29 cellular contexts compared by ENCODE assay signal in the genomic region with DNA sequence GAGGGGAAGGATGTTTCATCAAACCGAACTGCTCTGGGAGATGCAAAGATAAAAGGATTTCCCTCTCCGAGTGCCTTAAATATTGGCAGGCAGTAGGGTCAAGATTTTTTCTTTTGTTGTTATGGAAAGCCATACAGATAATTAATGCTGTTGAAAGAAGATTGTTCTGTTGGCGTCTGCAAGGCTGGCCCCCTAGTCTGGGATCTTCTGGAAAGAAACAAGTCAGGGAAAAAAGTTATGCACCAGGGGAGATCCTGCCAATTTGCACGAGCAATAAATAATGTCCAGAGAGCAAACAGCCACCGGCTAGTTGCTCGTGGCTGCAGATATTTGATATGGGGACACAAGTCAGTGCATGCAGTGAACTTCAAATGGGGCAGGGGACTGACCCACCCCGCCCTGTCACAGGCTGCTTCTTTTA.
A peak's percentile ranks its signal among the peaks of the same experiment; 100 is the strongest.
DNase-seq lines count a peak whose midpoint lies in the region; TF ChIP-seq lines count a peak whose summit lies in the region.
"Had no signal": no experiment of that assay in that cellular context is flagged by ENCODE, and none has a peak within 500 bp of the region (broad histone marks: within the 10 kb centered on the region; RNA-seq: fewer than 3 reads in every experiment).

No MANE protein-coding gene starts in this region.

- H3K27me3 ChIP-seq in neuronal stem cell (ENCODE audit: control insufficient read depth in 3 of 3, insufficient read depth in 3 of 3, low read depth in 1 of 3, low read length in 3 of 3), result no peaks in the 10 kb centered on the region
- H3K27me3 ChIP-seq in vagina, result no peaks in the 10 kb centered on the region
- H3K27me3 ChIP-seq: body of pancreas, ovary, Peyer's patch, upper lobe of left lung had no signal

- H2BK12ac ChIP-seq in neuronal stem cell (ENCODE audit: low read length), result no peak overlapping the region

- no peak overlapping the region for H2BK5ac ChIP-seq in neuronal stem cell (ENCODE audit: low read length)

- H3K14ac ChIP-seq in neuronal stem cell (ENCODE audit: low read length), result no peak overlapping the region

- H3K4ac ChIP-seq in neuronal stem cell (ENCODE audit: low read length), result no peak overlapping the region

- H3K9ac ChIP-seq in neuronal stem cell (ENCODE audit: low read depth, low read length, poor library complexity), result no peak overlapping the region

- H3K79me1 ChIP-seq in neuronal stem cell (ENCODE audit: low read depth, low read length), result no peaks in the 10 kb centered on the region

- H3K4me1 Mint-ChIP-seq in brain (peaks cover 29% of the 10 kb centered on the region), glutamatergic neuron (ENCODE audit: low read depth, unreplicated experiment) (peaks cover 19% of the 10 kb centered on the region)

- no peak overlapping the region for H4K8ac ChIP-seq in neuronal stem cell (ENCODE audit: low read depth, low read length)

- H3K27me3 Mint-ChIP-seq in brain (no peaks in the 10 kb centered on the region), glutamatergic neuron (ENCODE audit: unreplicated experiment) (peaks cover 5% of the 10 kb centered on the region)

- H2BK15ac ChIP-seq in neuronal stem cell (ENCODE audit: low read length), result no peak overlapping the region

- H3K27ac ChIP-seq in neuronal stem cell (replicated peaks; ENCODE audit: low read length) (no peak overlapping the region), vagina (no peak overlapping the region)
- H3K27ac ChIP-seq: 22Rv1, body of pancreas, lower lobe of right lung, ovary, Peyer's patch, upper lobe of left lung had no signal

- H3K36me3 ChIP-seq in neuronal stem cell (replicated peaks in 1 of 2; ENCODE audit: control insufficient read depth in 2 of 2, insufficient read depth in 2 of 2, low read length in 2 of 2) (no peaks in the 10 kb centered on the region), vagina (no peaks in the 10 kb centered on the region)
- H3K36me3 ChIP-seq: heart right ventricle, lower lobe of right lung, ovary, Peyer's patch, upper lobe of left lung had no signal

- H2BK120ac ChIP-seq in neuronal stem cell (ENCODE audit: low read depth, low read length), result no peak overlapping the region

- no peak for TF ChIP-seq POLR2A in vagina (IDR thresholded peaks at IDR 0.05)

- H2AK5ac ChIP-seq in neuronal stem cell (ENCODE audit: low read depth, low read length), result no peak overlapping the region

- H3K4me3 ChIP-seq in neuronal stem cell (ENCODE audit: low read length in 2 of 2), result no peak overlapping the region
- no peak overlapping the region for H3K4me3 ChIP-seq in vagina
- H3K4me3 ChIP-seq: body of pancreas, heart right ventricle, lower lobe of right lung, ovary, Peyer's patch, upper lobe of left lung had no signal

- peak overlapping the region in 4 of 5 experiments; percentile 7 to 69 (median 36) for H3K27ac Mint-ChIP-seq in brain
- H3K27ac Mint-ChIP-seq in glutamatergic neuron (ENCODE audit: unreplicated experiment), result no peak overlapping the region
- H3K27ac Mint-ChIP-seq: activated CD8-positive, alpha-beta T cell treated with anti-CD3 and anti-CD28 coated beads, Interleukin-2, amount 10 ng/mL, durations not matched to agents 7 days and 5 days; activated T-helper 2 cell treated with anti-CD3 and anti-CD28 coated beads, Interferon-gamma antibody, Interleukin-2, Interleukin-4, amounts not matched to agents 10 μg/mL and 5 μg/mL and 100 μg/mL, durations not matched to agents 14 hours and 24 hours and 36 hours; CD14-positive monocyte; naive thymus-derived CD4-positive, alpha-beta T cell had no signal

- intact Hi-C loops in vagina (cut with DNase I), result no loop called here

- no peak overlapping the region for H3K4me2 ChIP-seq in neuronal stem cell (ENCODE audit: insufficient read depth, low read length, poor library complexity, severe bottlenecking)

- peak in 2 of 3 experiments; percentile 58 to 86 for DNase-seq in NCI-H1417 (lab: John Stamatoyannopoulos, UW)
- DNase-seq in NCI-H1417 treated with DMSO at 0.1 percent for 48 hours (lab: John Stamatoyannopoulos, UW), result no peak
- DNase-seq in NCI-H2227 (lab: John Stamatoyannopoulos, UW; ENCODE audit: unreplicated experiment), result peak; percentile 78
- no peak for DNase-seq in neuronal stem cell (ENCODE audit: low spot score)
- DNase-seq in vagina (ENCODE audit: extremely low spot score in 2 of 2), result no peak
- no peak for DNase-seq in NCI-H128 (lab: John Stamatoyannopoulos, UW; ENCODE audit: unreplicated experiment)
- no peak for DNase-seq in glutamatergic neuron
- DNase-seq: activated CD4-positive, alpha-beta T cell treated with anti-CD3 and anti-CD28 coated beads for 4 hours; activated CD8-positive, alpha-beta T cell treated with anti-CD3 and anti-CD28 coated beads, Interleukin-2, amount 10 ng/mL, durations not matched to agents 7 days and 5 days; activated naive CD4-positive, alpha-beta T cell treated with anti-CD3 and anti-CD28 coated beads, Interleukin-2, amount 50 U/mL, for 16 hours; body of pancreas; cerebellar nuclear complex; foreskin melanocyte; heart right ventricle; KBM-7; lower lobe of right lung; naive thymus-derived CD4-positive, alpha-beta T cell; NCI-H1092 treated with DMSO at 0.1 percent for 48 hours; NCI-H2081 treated with DMSO at 0.1 percent for 48 hours; ovary; Peyer's patch; small intestine; stimulated activated naive CD4-positive, alpha-beta T cell; T-helper 9 cell; upper lobe of left lung had no signal

- H3K23ac ChIP-seq in neuronal stem cell (ENCODE audit: low read depth, low read length, poor library complexity), result no peak overlapping the region

- H3K4me3 Mint-ChIP-seq in brain (peak overlapping the region in 3 of 5 experiments; percentile 1 to 27 (median 6)), glutamatergic neuron (ENCODE audit: unreplicated experiment) (no peak overlapping the region)
- H3K4me3 Mint-ChIP-seq: activated CD8-positive, alpha-beta T cell treated with anti-CD3 and anti-CD28 coated beads, Interleukin-2, amount 10 ng/mL, durations not matched to agents 7 days and 5 days; CD14-positive monocyte; naive thymus-derived CD4-positive, alpha-beta T cell had no signal

- TF ChIP-seq CTCF in brain (conservative IDR thresholded peaks at IDR 0.05), result no peak
- TF ChIP-seq CTCF in vagina (IDR thresholded peaks at IDR 0.05), result no peak
- no peak for TF ChIP-seq CTCF in glutamatergic neuron (IDR thresholded peaks at IDR 0.05; ENCODE audit: partially characterized antibody, unreplicated experiment)

- H2AFZ ChIP-seq in neuronal stem cell (ENCODE audit: low read length), result peak overlapping the region; percentile 46

- peaks cover 16% of the 10 kb centered on the region for H3K36me3 Mint-ChIP-seq in brain
- no peaks in the 10 kb centered on the region for H3K36me3 Mint-ChIP-seq in glutamatergic neuron (ENCODE audit: unreplicated experiment)
- H3K36me3 Mint-ChIP-seq: CD14-positive monocyte had no signal

- H3K18ac ChIP-seq in neuronal stem cell (ENCODE audit: low read length), result no peak overlapping the region

- no peak overlapping the region for H4K91ac ChIP-seq in neuronal stem cell (ENCODE audit: low read depth, low read length, poor library complexity)

- H3K9me3 Mint-ChIP-seq in brain (peaks cover 0 to 6% (median 0%) of the 10 kb centered on the region in 5 experiments), glutamatergic neuron (ENCODE audit: unreplicated experiment) (no peaks in the 10 kb centered on the region)
- H3K9me3 Mint-ChIP-seq: activated T-helper 2 cell treated with anti-CD3 and anti-CD28 coated beads, Interferon-gamma antibody, Interleukin-2, Interleukin-4, amounts not matched to agents 10 μg/mL and 5 μg/mL and 100 μg/mL, durations not matched to agents 14 hours and 24 hours and 36 hours had no signal

- H3K4me1 ChIP-seq in neuronal stem cell (ENCODE audit: control insufficient read depth in 2 of 2, insufficient read depth in 1 of 2, low read depth in 1 of 2, low read length in 2 of 2) (peaks cover 3 to 8% of the 10 kb centered on the region in 2 donors), vagina (peaks cover 10% of the 10 kb centered on the region)
- H3K4me1 ChIP-seq: body of pancreas, lower lobe of right lung, Peyer's patch, upper lobe of left lung had no signal

- H3K9me3 ChIP-seq in neuronal stem cell (replicated peaks in 1 of 2; ENCODE audit: control insufficient read depth in 2 of 2, insufficient read depth in 1 of 2, low read depth in 1 of 2, low read length in 2 of 2) (no peaks in the 10 kb centered on the region), vagina (no peaks in the 10 kb centered on the region)
- H3K9me3 ChIP-seq: body of pancreas, heart right ventricle, lower lobe of right lung, ovary, Peyer's patch, upper lobe of left lung had no signal

- WGBS in neuronal stem cell (ENCODE audit: extremely low coverage in 2 of 2, insufficient read length in 2 of 2, insufficient replicate concordance in 1 of 2), 2 donors, result no CpG with 5 or more reads among the region's 7 CpGs

Comparison
In these comparisons a context has a peak if more than half of its experiments do, and no peak if none do; other contexts are left out.
1. DNase-seq: peak in NCI-H1417 (2 of 3) and NCI-H2227 (single experiment); none in NCI-H1417 treated with DMSO at 0.1 percent for 48 hours (single experiment), neuronal stem cell (single experiment), vagina (0 of 2), NCI-H128 (single experiment) and glutamatergic neuron (single experiment).